Comparison of ENCODE assay signal across 21 cellular contexts in the genomic region with DNA sequence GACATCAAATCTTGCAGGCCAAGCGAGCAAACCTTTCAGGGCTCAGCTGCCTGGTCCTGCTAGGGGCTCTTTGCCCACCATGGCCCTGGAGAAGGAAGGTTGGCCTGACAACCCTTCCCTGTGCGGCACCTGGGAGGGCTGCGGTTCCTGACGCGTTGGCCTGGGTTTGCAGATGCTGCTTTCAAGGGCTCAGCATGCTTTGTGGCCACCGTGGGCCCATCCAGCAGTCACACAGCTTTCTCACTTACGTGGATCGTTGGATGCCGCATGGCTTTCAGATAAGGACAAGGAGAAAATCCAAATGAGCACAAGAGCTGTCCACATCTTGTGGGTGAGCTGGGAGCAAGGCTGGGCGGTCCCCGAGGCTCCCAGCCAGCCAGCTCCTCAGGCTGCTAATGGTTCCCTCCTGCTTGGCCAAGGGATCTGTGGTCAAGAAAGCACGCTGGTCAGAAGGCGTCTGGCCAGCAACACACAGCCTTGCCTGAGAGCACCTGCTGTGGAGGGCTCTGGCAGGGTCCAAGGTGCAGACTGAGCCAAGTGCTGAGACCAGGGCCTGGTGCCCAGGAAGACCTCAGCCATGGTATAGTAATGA. TPM values are rescaled to one million over a fixed set of nuclear protein-coding genes. Genes with fewer than 3 reads are reported as not detected.
A peak's percentile ranks its signal among the peaks of the same experiment; 100 is the strongest.
DNase-seq lines count a peak whose midpoint lies in the region; ATAC-seq and TF ChIP-seq lines count a peak whose summit lies in the region.
"Had no signal": no experiment of that assay in that cellular context is flagged by ENCODE, and none has a peak within 500 bp of the region (broad histone marks: within the 10 kb centered on the region; RNA-seq: fewer than 3 reads in every experiment).

No MANE protein-coding gene starts in this region.

- H3K27ac ChIP-seq in right atrium auricular region (no peak overlapping the region), coronary artery (no peak overlapping the region)
- H3K27ac ChIP-seq: BLaER1, Peyer's patch had no signal

- H3K4me1 Mint-ChIP-seq in type B pancreatic cell (ENCODE audit: unreplicated experiment) = peaks cover under 1% of the 10 kb centered on the region

- DNase-seq in Right ventricle myocardium superior (no peak), right atrium auricular region (ENCODE audit: low spot score) (no peak), cerebellum (ENCODE audit: low spot score) (peak; percentile 48), myocyte (ENCODE audit: low read depth) (peak; percentile 81), type B pancreatic cell (ENCODE audit: extremely low spot score, unreplicated experiment) (no peak), coronary artery (ENCODE audit: low spot score) (no peak), NCI-H187 treated with DMSO at 0.1 percent for 48 hours (lab: John Stamatoyannopoulos, UW) (no peak)
- DNase-seq: Calu3; CD4-positive, alpha-beta memory T cell; GOT3; KG1; MV-4-11; NCI-H1694 treated with DMSO at 0.1 percent for 48 hours; NCI-H2107; NCI-H510A; NCI-H748 treated with DMSO at 0.1 percent for 48 hours; NK-92 treated with Interleukin-12 subunit alpha and Interleukin-12 subunit beta, amount 100 ng/mL, for 24 hours; Peyer's patch; SHP77 treated with DMSO at 0.1 percent for 48 hours had no signal

- intact Hi-C loops in Right ventricle myocardium superior (cut with DNase I) = no loop called here

- no peak overlapping the region for H3K4me3 Mint-ChIP-seq in type B pancreatic cell
- H3K4me3 Mint-ChIP-seq: CD4-positive, alpha-beta memory T cell had no signal

- peaks cover 17% of the 10 kb centered on the region for H3K36me3 Mint-ChIP-seq in type B pancreatic cell

- H3K9me3 ChIP-seq in right atrium auricular region = no peaks in the 10 kb centered on the region
- H3K9me3 ChIP-seq: BLaER1, Peyer's patch had no signal

- peaks cover 70% of the 10 kb centered on the region for H3K36me3 ChIP-seq in right atrium auricular region

- H3K27me3 Mint-ChIP-seq in type B pancreatic cell = no peaks in the 10 kb centered on the region
- H3K27me3 Mint-ChIP-seq: CD4-positive, alpha-beta memory T cell had no signal

- TF ChIP-seq CTCF in right atrium auricular region (IDR thresholded peaks at IDR 0.05) = no peak
- TF ChIP-seq CTCF in type B pancreatic cell (conservative IDR thresholded peaks at IDR 0.05) = no peak
- TF ChIP-seq CTCF in coronary artery (IDR thresholded peaks at IDR 0.05) = no peak

- no peaks in the 10 kb centered on the region for H3K9me3 Mint-ChIP-seq in type B pancreatic cell
- H3K9me3 Mint-ChIP-seq: CD4-positive, alpha-beta memory T cell had no signal

- H3K27me3 ChIP-seq in right atrium auricular region = no peaks in the 10 kb centered on the region
- H3K27me3 ChIP-seq: BLaER1, Peyer's patch had no signal

- no peaks in the 10 kb centered on the region for H3K4me1 ChIP-seq in right atrium auricular region

- ATAC-seq in Right ventricle myocardium superior (ENCODE audit: poor library complexity) = peak; percentile 19
- ATAC-seq: GM12878 had no signal

- H3K4me3 ChIP-seq in right atrium auricular region (no peak overlapping the region), coronary artery (no peak overlapping the region)
- H3K4me3 ChIP-seq: BLaER1, GM12878, Peyer's patch had no signal

- H3K27ac Mint-ChIP-seq in type B pancreatic cell = no peak overlapping the region

RNA-seq across cellular contexts. Expression of a gene that starts 8.2 kb away (rescaled TPM):
- total RNA-seq in Right ventricle myocardium superior (21.8 TPM), right atrium auricular region (10 to 100 TPM; 20.4 to 21.3 TPM), cerebellum (10.6 TPM), myocyte (78.5 and 87.0 TPM in 2 replicates), type B pancreatic cell (ENCODE audit: low replicate concordance) (45.4 and 46.4 TPM in 2 replicates)
- 94.1 TPM for polyA plus RNA-seq in myocyte (2012)

RNA-seq across cellular contexts. Expression of a gene that starts 48.9 kb away (rescaled TPM):
- total RNA-seq in Right ventricle myocardium superior = 49.8 TPM
- total RNA-seq in right atrium auricular region = 10 to 100 TPM; 34.6 to 60.9 TPM
- total RNA-seq in cerebellum = 15.7 TPM
- 48.8 and 67.2 TPM in 2 replicates for total RNA-seq in myocyte
- polyA plus RNA-seq in myocyte (2012) = 38.2 TPM
- 64.9 and 65.0 TPM in 2 replicates for total RNA-seq in type B pancreatic cell (ENCODE audit: low replicate concordance)

RNA-seq across cellular contexts. Expression of a gene that starts 50.4 kb away (rescaled TPM):
- total RNA-seq in Right ventricle myocardium superior (22.5 TPM), right atrium auricular region (10 to 100 TPM; 20.2 to 20.5 TPM), cerebellum (105 TPM), myocyte (40.6 and 42.3 TPM in 2 replicates), type B pancreatic cell (ENCODE audit: low replicate concordance) (48.5 and 54.4 TPM in 2 replicates)
- 15.8 TPM for polyA plus RNA-seq in myocyte (2012)

Comparison
In these comparisons a context has a peak if more than half of its experiments do, and no peak if none do; other contexts are left out.
1. DNase-seq: peak in cerebellum (single experiment) and myocyte (single experiment); none in Right ventricle myocardium superior (single experiment), right atrium auricular region (single experiment), type B pancreatic cell (single experiment), coronary artery (single experiment) and NCI-H187 treated with DMSO at 0.1 percent for 48 hours (single experiment).